ENCODE assay signal across 26 cellular contexts in genomic region chr7:75590373-75591005, GRCh38.
DNase-seq lines count a peak whose midpoint lies in the region; ATAC-seq, FAIRE-seq and TF ChIP-seq lines count a peak whose summit lies in the region.
"Had no signal": no experiment of that assay in that cellular context is flagged by ENCODE, and none has a peak within 500 bp of the region (broad histone marks: within the 10 kb centered on the region; RNA-seq: fewer than 3 reads in every experiment).

No MANE protein-coding gene starts in this region.

- TF ChIP-seq CTCF in K562 (IDR thresholded peaks at IDR 0.05 in 2 of 3, conservative IDR thresholded peaks at IDR 0.05 in 1 of 3; ENCODE audit: insufficient read depth in 2 of 3, low read depth in 1 of 3, low read length in 3 of 3) (no peak), progenitor cell of endocrine pancreas (IDR thresholded peaks at IDR 0.05; ENCODE audit: unreplicated experiment) (no peak)

- no peak overlapping the region for H2AFZ ChIP-seq in K562 (ENCODE audit: low read depth, low read length)

- in situ Hi-C loops in K562 (cut with MboI) = no loop called here

- intact Hi-C loops in K562 (cut with micrococcal nuclease) = no loop called here

- H3K27ac Mint-ChIP-seq in central memory CD8-positive, alpha-beta T cell (ENCODE audit: low read depth) = peak overlapping the region; percentile 13
- peak overlapping the region; percentile 67 for H3K27ac Mint-ChIP-seq in progenitor cell of endocrine pancreas
- H3K27ac Mint-ChIP-seq: CD14-positive monocyte; CD4-positive, alpha-beta memory T cell; CD8-positive, alpha-beta memory T cell had no signal

- H3K9me1 ChIP-seq in K562 (ENCODE audit: control insufficient read depth, insufficient read depth, low read length) = no peaks in the 10 kb centered on the region

- H3K79me2 ChIP-seq in K562 (ENCODE audit: control insufficient read depth, insufficient read depth, low read length) = no peaks in the 10 kb centered on the region

- TF ChIP-seq EP300 in K562 (IDR thresholded peaks at IDR 0.05; ENCODE audit: low read length) = no peak

- peaks cover 0 to 2% of the 10 kb centered on the region in 2 experiments; a peak in 1 of 5 replicates for H3K4me1 ChIP-seq in K562 (replicated peaks in 1 of 2; ENCODE audit: control insufficient read depth in 2 of 2, insufficient read depth in 2 of 2, low read length in 2 of 2)
- H3K4me1 ChIP-seq: BE2C had no signal

- no peaks in the 10 kb centered on the region for H3K27me3 Mint-ChIP-seq in central memory CD8-positive, alpha-beta T cell
- H3K27me3 Mint-ChIP-seq in progenitor cell of endocrine pancreas = no peaks in the 10 kb centered on the region
- H3K27me3 Mint-ChIP-seq: CD4-positive, alpha-beta memory T cell; CD4-positive, CD25-positive, alpha-beta regulatory T cell; CD8-positive, alpha-beta memory T cell had no signal

- TF ChIP-seq POLR2A in K562 (conservative IDR thresholded peaks at IDR 0.05) = no peak

- POLR2A ChIA-PET in K562 (lab: Yijun Ruan, JAX) = no interaction called here
- POLR2A ChIA-PET in HEK293T (lab: Yijun Ruan, JAX) = no interaction called here

- no peak for DNase-seq in K562 (ENCODE audit: extremely low read depth in 1 of 4, low spot score in 3 of 4)
- DNase-seq in central memory CD8-positive, alpha-beta T cell (ENCODE audit: low spot score in 2 of 2) = no peak
- no peak for DNase-seq in progenitor cell of endocrine pancreas (ENCODE audit: low spot score, unreplicated experiment)
- no peak for DNase-seq in HEK293T (ENCODE audit: extremely low spot score)
- DNase-seq in mesenteric fat pad (ENCODE audit: low spot score) = no peak
- DNase-seq: 8988T; ACHN; BE2C; C1 segment of cervical spinal cord; CD4-positive, alpha-beta memory T cell; CD4-positive, CD25-positive, alpha-beta regulatory T cell; CD8-positive, alpha-beta memory T cell; COR-L47; DMS 273 treated with DMSO at 0.1 percent for 48 hours; DMS153; DMS53; DMS79; DND-41; EL; GDM1 had no signal

- no peak for TF ChIP-seq RAD21 in K562 (CRISPR knock-in tag; conservative IDR thresholded peaks at IDR 0.05 in 1 of 2, IDR thresholded peaks at IDR 0.05 in 1 of 2)

- H3K9ac ChIP-seq in K562 (ENCODE audit: insufficient read depth in 1 of 2, low read depth in 2 of 2, low read length in 2 of 2) = no peak overlapping the region
- H3K9ac ChIP-seq: BLaER1 had no signal

- H3K4me2 ChIP-seq in K562 (ENCODE audit: insufficient read depth, low read length) = no peak overlapping the region
- H3K4me2 ChIP-seq: BLaER1 had no signal

- H3K36me3 Mint-ChIP-seq in central memory CD8-positive, alpha-beta T cell (ENCODE audit: insufficient read depth) = peaks cover 3% of the 10 kb centered on the region
- H3K36me3 Mint-ChIP-seq in progenitor cell of endocrine pancreas (ENCODE audit: insufficient read depth) = peaks cover 30% of the 10 kb centered on the region

- H3K4me3 ChIP-seq in K562 = no peak overlapping the region
- H3K4me3 ChIP-seq: BLaER1, GM12878 had no signal

- peaks cover 4% of the 10 kb centered on the region; the same call in 1 of the 3 replicates for H3K36me3 ChIP-seq in K562 (ENCODE audit: control insufficient read depth, insufficient read depth, low read length)
- H3K36me3 ChIP-seq: BE2C had no signal

- H3K27me3 ChIP-seq in K562 (ENCODE audit: control insufficient read depth in 2 of 2, insufficient read depth in 2 of 2, low read length in 2 of 2) = no peaks in the 10 kb centered on the region
- H3K27me3 ChIP-seq: BE2C, BLaER1 had no signal

- H4K20me1 ChIP-seq in K562 (replicated peaks; ENCODE audit: control insufficient read depth, insufficient read depth, low read length) = no peaks in the 10 kb centered on the region
- H4K20me1 ChIP-seq: BLaER1 had no signal

- no TSS peak for BruUV-seq in K562 (replicated peaks; lab: Mats Ljungman, UMichigan)

- 55% methylated on average over 2 of the region's 2 CpGs for WGBS in K562 (ENCODE audit: insufficient coverage, low coverage, missing lambda C conversion rate)

- H3K4me3 Mint-ChIP-seq in central memory CD8-positive, alpha-beta T cell = no peak overlapping the region
- no peak overlapping the region for H3K4me3 Mint-ChIP-seq in progenitor cell of endocrine pancreas (ENCODE audit: low read depth)
- H3K4me3 Mint-ChIP-seq: CD14-positive monocyte; CD4-positive, alpha-beta memory T cell; CD4-positive, CD25-positive, alpha-beta regulatory T cell; CD8-positive, alpha-beta memory T cell had no signal

- no peak for ATAC-seq in K562
- no peak for ATAC-seq in central memory CD8-positive, alpha-beta T cell (replicated peaks; ENCODE audit: extremely low read depth, poor library complexity, severe bottlenecking)
- ATAC-seq: GM12878 had no signal

- H3K27ac ChIP-seq in K562 (ENCODE audit: extremely low read depth, low read depth, low read length) = no peak overlapping the region
- H3K27ac ChIP-seq: BLaER1 had no signal

- H3K4me1 Mint-ChIP-seq in central memory CD8-positive, alpha-beta T cell = no peaks in the 10 kb centered on the region
- no peaks in the 10 kb centered on the region for H3K4me1 Mint-ChIP-seq in progenitor cell of endocrine pancreas (ENCODE audit: low read depth)
- H3K4me1 Mint-ChIP-seq: CD14-positive monocyte had no signal

- CTCF ChIA-PET in K562 (lab: Yijun Ruan, JAX; ENCODE audit: low intra/inter-chr PET ratio) = no interaction called here
- CTCF ChIA-PET in HEK293T (lab: Yijun Ruan, JAX) = no interaction called here

- no peaks in the 10 kb centered on the region for H3K9me3 ChIP-seq in K562 (replicated peaks; ENCODE audit: control insufficient read depth, insufficient read depth, low read depth, low read length)
- H3K9me3 ChIP-seq: BE2C had no signal

- no peaks in the 10 kb centered on the region for H3K9me3 Mint-ChIP-seq in central memory CD8-positive, alpha-beta T cell
- H3K9me3 Mint-ChIP-seq in progenitor cell of endocrine pancreas (ENCODE audit: low read depth) = no peaks in the 10 kb centered on the region
- H3K9me3 Mint-ChIP-seq: CD8-positive, alpha-beta memory T cell had no signal

- FAIRE-seq in K562 (lab: Jason Lieb, UNC) = peak; percentile 19
- FAIRE-seq: A204.1, GM12878, GM12892, GM19239 had no signal

TF ChIP-seq in K562, 482 proteins besides CTCF, POLR2A, EP300 and RAD21:
- TF ChIP-seq RBM22 (IDR thresholded peaks at IDR 0.05; ENCODE audit: low read depth, low read length, poor library complexity, severe bottlenecking) = no peak
- no peak for TF ChIP-seq PHB (CRISPR knock-in tag; IDR thresholded peaks at IDR 0.05)
- TF ChIP-seq ZNF354B (CRISPR knock-in tag; IDR thresholded peaks at IDR 0.05) = peak; percentile 97
- TF ChIP-seq ZNF507 (tag; conservative IDR thresholded peaks at IDR 0.05) = peak; percentile 100
- TF ChIP-seq NBN (IDR thresholded peaks at IDR 0.05; ENCODE audit: low read depth) = 0 out of 2 replicates have a peak, but pooled peaks have one; percentile 21
- TF ChIP-seq ADNP (tag; IDR thresholded peaks at IDR 0.05) = peak; percentile 29; the same call in 1 of the 2 replicates
- TF ChIP-seq TRIM28 (IDR thresholded peaks at IDR 0.05) = 0 out of 2 replicates have a peak, but pooled peaks have one; percentile 25
- TF ChIP-seq CHD2 (IDR thresholded peaks at IDR 0.05; ENCODE audit: low read depth, low read length) = no peak
- peak; percentile 44 for TF ChIP-seq RBM25 (IDR thresholded peaks at IDR 0.05; ENCODE audit: low read depth, low read length, severe bottlenecking)
- TF ChIP-seq CBX3 (IDR thresholded peaks at IDR 0.05; ENCODE audit: borderline replicate concordance in 1 of 2, low read length in 2 of 2) = peak in 1 of 2 experiments; percentile 37; a peak in 1 of 3 replicates
- TF ChIP-seq TRIM24 (IDR thresholded peaks at IDR 0.05) = 0 out of 4 replicates have a peak, but pooled peaks of 1 of the 2 experiments have one; percentile 16

TF ChIP-seq in HEK293T, 16 proteins besides CTCF, POLR2A, EP300 and RAD21:
- no peak for TF ChIP-seq ELF4 (IDR thresholded peaks at IDR 0.05)
- no peak for TF ChIP-seq SUZ12 (IDR thresholded peaks at IDR 0.05)
- TF ChIP-seq ZNF384 (IDR thresholded peaks at IDR 0.05) = no peak
- no peak for TF ChIP-seq ARNT (IDR thresholded peaks at IDR 0.05)
- TF ChIP-seq LEF1 (IDR thresholded peaks at IDR 0.05; ENCODE audit: borderline replicate concordance) = no peak
- no peak for TF ChIP-seq FOXM1 (IDR thresholded peaks at IDR 0.05; ENCODE audit: borderline replicate concordance)
- no peak for TF ChIP-seq BHLHE40 (IDR thresholded peaks at IDR 0.05; ENCODE audit: borderline replicate concordance)
- TF ChIP-seq FOXA1 (IDR thresholded peaks at IDR 0.05) = no peak
- no peak for TF ChIP-seq NFRKB (IDR thresholded peaks at IDR 0.05)
- TF ChIP-seq HDGF (IDR thresholded peaks at IDR 0.05; ENCODE audit: borderline replicate concordance) = no peak
- TF ChIP-seq SP1 (IDR thresholded peaks at IDR 0.05) = no peak
- TF ChIP-seq TARDBP (IDR thresholded peaks at IDR 0.05) = no peak
